1 cellular context compared by ENCODE assay signal in genomic region chr11:14520086-14520901, GRCh38.
A peak's percentile ranks its signal among the peaks of the same experiment; 100 is the strongest.
TF ChIP-seq lines count a peak whose summit lies in the region.

Gene PSMA1 (minus strand): TSS chr11:14520386. CDS start chr11:14520299, 87 bp downstream.

TF ChIP-seq in HEK293, 187 proteins besides CTCF, POLR2A, EP300 and RAD21 (continued from another document):
- peak; percentile 54 for TF ChIP-seq ZBTB44 (tag by site-specific recombination; IDR thresholded peaks at IDR 0.05)
- TF ChIP-seq HOXC10 (CRISPR knock-in tag; IDR thresholded peaks at IDR 0.05) = 0 out of 2 replicates have a peak, but pooled peaks have one; percentile 37
- no peak for TF ChIP-seq ZNF548 (tag by site-specific recombination; IDR thresholded peaks at IDR 0.05)
- no peak for TF ChIP-seq MZF1 (tag by site-specific recombination; IDR thresholded peaks at IDR 0.05; ENCODE audit: borderline replicate concordance)
- no peak for TF ChIP-seq ZSCAN16 (tag by site-specific recombination; IDR thresholded peaks at IDR 0.05)
- peak; percentile 2; the same call in 1 of the 2 replicates for TF ChIP-seq REST (tag by site-specific recombination; IDR thresholded peaks at IDR 0.05)
- peak; percentile 16 for TF ChIP-seq ZNF692 (tag by site-specific recombination; IDR thresholded peaks at IDR 0.05)
- peak; percentile 67 for TF ChIP-seq ZBTB48 (tag by site-specific recombination; IDR thresholded peaks at IDR 0.05)
- TF ChIP-seq OVOL3 (tag by site-specific recombination; IDR thresholded peaks at IDR 0.05) = 0 out of 2 replicates have a peak, but pooled peaks have one; percentile 29
- no peak; the same call in 1 of the 2 replicates for TF ChIP-seq KLF17 (tag by site-specific recombination; IDR thresholded peaks at IDR 0.05)
- no peak for TF ChIP-seq ZNF114 (tag by site-specific recombination; IDR thresholded peaks at IDR 0.05)
- peak; percentile 99 for TF ChIP-seq ZBTB17 (tag by site-specific recombination; IDR thresholded peaks at IDR 0.05)
- TF ChIP-seq SCRT2 (tag by site-specific recombination; IDR thresholded peaks at IDR 0.05) = no peak
- TF ChIP-seq BCL6B (tag by site-specific recombination; IDR thresholded peaks at IDR 0.05) = peak; percentile 87
- TF ChIP-seq ZNF433 (tag by site-specific recombination; IDR thresholded peaks at IDR 0.05; ENCODE audit: low read depth) = no peak
- TF ChIP-seq ZNF211 (tag by site-specific recombination; IDR thresholded peaks at IDR 0.05; ENCODE audit: low read depth) = no peak
- 0 out of 2 replicates have a peak, but pooled peaks have one; percentile 12 for TF ChIP-seq ZNF639 (tag by site-specific recombination; IDR thresholded peaks at IDR 0.05)
- TF ChIP-seq KLF8 (tag by site-specific recombination; IDR thresholded peaks at IDR 0.05) = peak; percentile 65
- TF ChIP-seq ZNF843 (tag by site-specific recombination; IDR thresholded peaks at IDR 0.05) = 0 out of 2 replicates have a peak, but pooled peaks have one; percentile 33
- TF ChIP-seq ZFP41 (tag by site-specific recombination; IDR thresholded peaks at IDR 0.05; ENCODE audit: borderline replicate concordance) = no peak
- TF ChIP-seq ZBTB26 (tag by site-specific recombination; optimal IDR thresholded peaks at IDR 0.05) = peak; percentile 26
- no peak for TF ChIP-seq MEIS1 (CRISPR knock-in tag; IDR thresholded peaks at IDR 0.05; ENCODE audit: borderline replicate concordance)
- TF ChIP-seq SP2 (tag by site-specific recombination; IDR thresholded peaks at IDR 0.05) = peak; percentile 33; the same call in 1 of the 2 replicates
- no peak for TF ChIP-seq ZNF585B (tag by site-specific recombination; IDR thresholded peaks at IDR 0.05)
- peak; percentile 90 for TF ChIP-seq ZNF350 (tag by site-specific recombination; IDR thresholded peaks at IDR 0.05)
- TF ChIP-seq SP7 (tag by site-specific recombination; IDR thresholded peaks at IDR 0.05) = peak; percentile 24; the same call in 1 of the 2 replicates
- peak; percentile 22; the same call in 1 of the 2 replicates for TF ChIP-seq ZFP69B (tag by site-specific recombination; IDR thresholded peaks at IDR 0.05)
- TF ChIP-seq KLF16 (tag by site-specific recombination; IDR thresholded peaks at IDR 0.05) = no peak
- no peak for TF ChIP-seq ZNF362 (tag by site-specific recombination; IDR thresholded peaks at IDR 0.05)
- peak; percentile 58; the same call in 1 of the 2 replicates for TF ChIP-seq ZFP37 (tag by site-specific recombination; IDR thresholded peaks at IDR 0.05)
- 0 out of 2 replicates have a peak, but pooled peaks have one; percentile 44 for TF ChIP-seq ZNF629 (tag by site-specific recombination; IDR thresholded peaks at IDR 0.05)
- TF ChIP-seq ZNF521 (tag by site-specific recombination; IDR thresholded peaks at IDR 0.05) = no peak
- 0 out of 2 replicates have a peak, but pooled peaks have one; percentile 53 for TF ChIP-seq ZNF610 (tag by site-specific recombination; IDR thresholded peaks at IDR 0.05; ENCODE audit: borderline replicate concordance)
- peak; percentile 30; the same call in 1 of the 2 replicates for TF ChIP-seq HOXD13 (CRISPR knock-in tag; IDR thresholded peaks at IDR 0.05; ENCODE audit: borderline replicate concordance)
- peak; percentile 18; the same call in 1 of the 2 replicates for TF ChIP-seq ZNF394 (tag by site-specific recombination; IDR thresholded peaks at IDR 0.05; ENCODE audit: borderline replicate concordance)
